ENCODE assay signal across 8 cellular contexts in genomic region chr20:5168582-5169396, GRCh38. TPM values are rescaled to one million over a fixed set of nuclear protein-coding genes. Genes with fewer than 3 reads are reported as not detected.
DNase-seq lines count a peak whose midpoint lies in the region; ATAC-seq and TF ChIP-seq lines count a peak whose summit lies in the region.

No MANE protein-coding gene starts in this region.

- DNase-seq in AG08396 (ENCODE audit: low spot score) (peak; percentile 56), T1000 (lab: John Stamatoyannopoulos, UW) (peak; percentile 5), left ventricle myocardium inferior (no peak), substantia nigra (lab: John Stamatoyannopoulos, UW) (peak in 1 of 49 donors; percentile 36), NCI-H1105 (lab: John Stamatoyannopoulos, UW) (no peak), ecto neural progenitor cell (ENCODE audit: low spot score) (no peak)

- no peak for TF ChIP-seq CTCF in left ventricle myocardium inferior (IDR thresholded peaks at IDR 0.05; ENCODE audit: borderline replicate concordance)

- H3K4me1 ChIP-seq in HUES48 (ENCODE audit: control insufficient read depth, insufficient read depth, low read length) (peaks cover 26% of the 10 kb centered on the region; the same call in 1 of the 2 replicates), left ventricle myocardium inferior (peaks cover 100% of the 10 kb centered on the region)

- H3K36me3 ChIP-seq in HUES48 (ENCODE audit: control insufficient read depth, insufficient read depth, low read length) (peaks cover 4% of the 10 kb centered on the region; the same call in 1 of the 2 replicates), left ventricle myocardium inferior (peaks cover 4% of the 10 kb centered on the region)

- H3K9me3 ChIP-seq in HUES48 (ENCODE audit: control insufficient read depth, insufficient read depth, low read length) (no peaks in the 10 kb centered on the region), left ventricle myocardium inferior (replicated peaks) (no peaks in the 10 kb centered on the region)

- H3K27ac ChIP-seq in HUES48 (ENCODE audit: low read depth, low read length) (peak overlapping the region; percentile 66), left ventricle myocardium inferior (replicated peaks) (peak overlapping the region; percentile 88), substantia nigra (ENCODE audit: low read depth, low read length, poor library complexity, severe bottlenecking) (peak overlapping the region; percentile 14)

- no peak overlapping the region for H3K4me3 ChIP-seq in HUES48 (ENCODE audit: low read depth, low read length)
- H3K4me3 ChIP-seq in left ventricle myocardium inferior: peak overlapping the region; percentile 15

- H3K27me3 ChIP-seq in HUES48 (ENCODE audit: control insufficient read depth, insufficient read depth, low read length): no peaks in the 10 kb centered on the region
- no peaks in the 10 kb centered on the region for H3K27me3 ChIP-seq in left ventricle myocardium inferior (ENCODE audit: low read depth)

- intact Hi-C loops in left ventricle myocardium inferior (cut with micrococcal nuclease): no loop called here

- H3K9ac ChIP-seq in HUES48 (ENCODE audit: low read depth, low read length): no peak overlapping the region

- no peak for ATAC-seq in GM18519 (IDR thresholded peaks at IDR 0.05; ENCODE audit: low FRiP score, unreplicated experiment)

RNA-seq across cellular contexts. Expression of gene CDS2, which starts 42.0 kb away (rescaled TPM):
- total RNA-seq in left ventricle myocardium inferior: 79.0 TPM

RNA-seq across cellular contexts. Expression of gene PCNA, which starts 49.0 kb away (rescaled TPM):
- 28.0 TPM for total RNA-seq in left ventricle myocardium inferior

RNA-seq across cellular contexts. Expression of gene TMEM230, which starts 55.9 kb away (rescaled TPM):
- 83.0 TPM for total RNA-seq in left ventricle myocardium inferior

Comparison
In these comparisons a context has a peak if more than half of its experiments do, and no peak if none do; other contexts are left out.
1. DNase-seq: peak in AG08396 (single experiment) and T1000 (single experiment); none in left ventricle myocardium inferior (single experiment), NCI-H1105 (single experiment) and ecto neural progenitor cell (single experiment).
2. H3K27ac ChIP-seq: peak in every context shown above with its lines; median percentile 88 in left ventricle myocardium inferior; 66 in HUES48; 14 in substantia nigra.